8 cellular contexts compared by ENCODE assay signal in the genomic region with DNA sequence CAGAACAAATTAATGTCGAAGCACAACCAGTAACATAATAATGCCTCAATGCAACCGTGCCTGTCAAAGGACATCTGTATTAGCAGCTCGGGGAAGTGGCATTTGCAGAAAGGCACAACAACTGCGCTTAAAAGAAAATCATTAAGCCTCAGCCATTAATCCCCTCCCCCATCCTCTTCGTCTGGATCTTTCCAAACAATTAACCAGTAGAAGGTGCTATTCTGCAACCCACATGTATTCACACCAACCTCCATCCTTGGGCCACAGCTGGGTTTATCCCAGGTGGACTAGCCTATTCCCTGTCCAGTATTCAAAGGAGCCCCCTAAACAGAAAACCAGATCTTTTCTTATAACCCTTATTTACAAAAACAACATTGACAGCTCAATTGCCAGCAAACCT. TPM values are rescaled to one million over a fixed set of nuclear protein-coding genes. Genes with fewer than 3 reads are reported as not detected.
DNase-seq lines count a peak whose midpoint lies in the region; ATAC-seq, FAIRE-seq and TF ChIP-seq lines count a peak whose summit lies in the region.

No MANE protein-coding gene starts in this region.

- H3K27me3 ChIP-seq in left ventricle myocardium inferior (ENCODE audit: low read depth) (no peaks in the 10 kb centered on the region), right atrium auricular region (no peaks in the 10 kb centered on the region), HepG2 (ENCODE audit: control insufficient read depth in 1 of 2, insufficient read depth in 2 of 2, low read length in 2 of 2) (no peaks in the 10 kb centered on the region; a peak in 1 of 5 replicates), vagina (no peaks in the 10 kb centered on the region)

- in situ Hi-C loops in HepG2 (cut with HindIII; ENCODE audit: extremely low pct_ligation_motif_present, low pct_unique_long_range_greater_than_20kb) = no loop called here

- POLR2A ChIA-PET in HepG2 (lab: Yijun Ruan, JAX) = interaction anchor here (1.3 to 3.5 kb wide), 5 partner anchors 34 to 75 kb away, joined by 3 to 18 read pairs (median 4); a partner anchor contains a TSS

- TF ChIP-seq RAD21 in HepG2 (CRISPR knock-in tag; IDR thresholded peaks at IDR 0.05) = no peak

- H3K9me3 ChIP-seq in left ventricle myocardium inferior (replicated peaks) (no peaks in the 10 kb centered on the region), right atrium auricular region (no peaks in the 10 kb centered on the region), HepG2 (ENCODE audit: low read length) (no peaks in the 10 kb centered on the region), vagina (no peaks in the 10 kb centered on the region)

- H3K4me1 ChIP-seq in left ventricle myocardium inferior (peaks cover 63% of the 10 kb centered on the region), right atrium auricular region (peaks cover 0 to 37% of the 10 kb centered on the region in 2 donors), HepG2 (ENCODE audit: insufficient read depth, low read length) (peaks cover 64% of the 10 kb centered on the region), vagina (peaks cover 44% of the 10 kb centered on the region)

- H3K36me3 ChIP-seq in left ventricle myocardium inferior = no peaks in the 10 kb centered on the region
- H3K36me3 ChIP-seq in right atrium auricular region = no peaks in the 10 kb centered on the region
- H3K36me3 ChIP-seq in HepG2 (replicated peaks in 1 of 2; ENCODE audit: control insufficient read depth in 1 of 2, insufficient read depth in 2 of 2, low read length in 2 of 2) = no peaks in the 10 kb centered on the region
- no peaks in the 10 kb centered on the region for H3K36me3 ChIP-seq in vagina

- H3K79me2 ChIP-seq in HepG2 (ENCODE audit: insufficient read depth, low read length) = peaks cover 76% of the 10 kb centered on the region

- no peak for TF ChIP-seq EP300 in HepG2 (IDR thresholded peaks at IDR 0.05; ENCODE audit: low read depth in 2 of 2, low read length in 2 of 2)
- no peak for TF ChIP-seq EP300 in HepG2 (CRISPR knock-in tag; IDR thresholded peaks at IDR 0.05; ENCODE audit: borderline replicate concordance)

- H3K9ac ChIP-seq in HepG2 (ENCODE audit: insufficient read depth, low read depth, low read length) = peak overlapping the region; percentile 20; the same call in 1 of the 2 replicates

- TF ChIP-seq CTCF in left ventricle myocardium inferior (IDR thresholded peaks at IDR 0.05; ENCODE audit: borderline replicate concordance) = peak; percentile 34
- peak in 1 of 2 donors; percentile 40 for TF ChIP-seq CTCF in right atrium auricular region (IDR thresholded peaks at IDR 0.05)
- TF ChIP-seq CTCF in VCaP (conservative IDR thresholded peaks at IDR 0.05) = peak; percentile 47
- TF ChIP-seq CTCF in HepG2 (CRISPR knock-in tag; IDR thresholded peaks at IDR 0.05) = peak; percentile 64
- TF ChIP-seq CTCF in vagina (IDR thresholded peaks at IDR 0.05) = no peak

- H4K20me1 ChIP-seq in HepG2 (ENCODE audit: insufficient read depth, low read length) = peaks cover 39% of the 10 kb centered on the region

- no peak overlapping the region for H3K4me3 ChIP-seq in left ventricle myocardium inferior
- no peak overlapping the region for H3K4me3 ChIP-seq in right atrium auricular region
- H3K4me3 ChIP-seq in HepG2 (replicated peaks in 1 of 3; ENCODE audit: insufficient read depth in 1 of 3, low read depth in 2 of 3, low read length in 3 of 3) = peak overlapping the region; percentile 86 to 95 (median 91); a peak in 5 of 6 replicates
- H3K4me3 ChIP-seq in vagina = no peak overlapping the region

- FAIRE-seq in HepG2 (lab: Jason Lieb, UNC) (no peak), HTR-8/SVneo (lab: Jason Lieb, UNC) (no peak)

- CTCF ChIA-PET in HepG2 (lab: Yijun Ruan, JAX; ENCODE audit: low intra/inter-chr PET ratio, low total read pairs) = interaction anchor here (1.0 kb wide), 1 partner anchor 34 kb away, joined by 4 read pairs; no protein-coding TSS in a partner anchor

- H3K4me2 ChIP-seq in HepG2 (ENCODE audit: low read depth, low read length) = peak overlapping the region; percentile 84

- WGBS in HepG2 (ENCODE audit: low lambda C conversion rate) = 61% methylated on average over 5 of the region's 5 CpGs

- no peak overlapping the region for H2AFZ ChIP-seq in HepG2 (ENCODE audit: low read length)

- no peak for DNase-seq in left ventricle myocardium inferior
- DNase-seq in right atrium auricular region (ENCODE audit: low spot score) = no peak
- DNase-seq in HepG2 (ENCODE audit: low spot score) = no peak
- DNase-seq in vagina (ENCODE audit: extremely low spot score in 2 of 2) = no peak
- no peak for DNase-seq in HTR-8/SVneo (ENCODE audit: insufficient read length, low spot score)
- DNase-seq in NCI-H2107 treated with DMSO at 0.1 percent for 48 hours (lab: John Stamatoyannopoulos, UW; ENCODE audit: unreplicated experiment) = no peak

- H3K27ac ChIP-seq in left ventricle myocardium inferior (replicated peaks) = no peak overlapping the region
- H3K27ac ChIP-seq in right atrium auricular region = peak overlapping the region in 1 of 2 donors; percentile 94
- H3K27ac ChIP-seq in VCaP = peak overlapping the region; percentile 95
- no peak overlapping the region for H3K27ac ChIP-seq in HepG2 (ENCODE audit: extremely low read length, insufficient read depth, low read length)
- H3K27ac ChIP-seq in vagina = peak overlapping the region; percentile 99

- intact Hi-C loops in left ventricle myocardium inferior (cut with micrococcal nuclease) = no loop called here
- intact Hi-C loops in HepG2 (cut with micrococcal nuclease; ENCODE audit: unreplicated experiment) = loop anchor here (5.0 kb wide), 2 partner anchors 42 to 73 kb away; no protein-coding TSS in a partner anchor
- intact Hi-C loops in vagina (cut with DNase I) = no loop called here

- BruUV-seq in HepG2 (replicated peaks; lab: Mats Ljungman, UMichigan) = no TSS peak

- ATAC-seq in HepG2 (no peak), GM21825 (IDR thresholded peaks at IDR 0.05; ENCODE audit: unreplicated experiment) (no peak)

- TF ChIP-seq POLR2A in HepG2 (IDR thresholded peaks at IDR 0.05; ENCODE audit: insufficient read depth in 1 of 2, low read depth in 2 of 2, low read length in 2 of 2) (no peak), vagina (IDR thresholded peaks at IDR 0.05) (no peak)

TF ChIP-seq in HepG2, 621 proteins besides CTCF, POLR2A, EP300 and RAD21 (continues in another document):
- no peak for TF ChIP-seq SSRP1 (CRISPR knock-in tag; IDR thresholded peaks at IDR 0.05)
- 0 out of 2 replicates have a peak, but pooled peaks have one; percentile 13 for TF ChIP-seq NCOA2 (CRISPR knock-in tag; IDR thresholded peaks at IDR 0.05)
- no peak for TF ChIP-seq ZNF672 (CRISPR knock-in tag; IDR thresholded peaks at IDR 0.05)
- TF ChIP-seq, protein P1, sequence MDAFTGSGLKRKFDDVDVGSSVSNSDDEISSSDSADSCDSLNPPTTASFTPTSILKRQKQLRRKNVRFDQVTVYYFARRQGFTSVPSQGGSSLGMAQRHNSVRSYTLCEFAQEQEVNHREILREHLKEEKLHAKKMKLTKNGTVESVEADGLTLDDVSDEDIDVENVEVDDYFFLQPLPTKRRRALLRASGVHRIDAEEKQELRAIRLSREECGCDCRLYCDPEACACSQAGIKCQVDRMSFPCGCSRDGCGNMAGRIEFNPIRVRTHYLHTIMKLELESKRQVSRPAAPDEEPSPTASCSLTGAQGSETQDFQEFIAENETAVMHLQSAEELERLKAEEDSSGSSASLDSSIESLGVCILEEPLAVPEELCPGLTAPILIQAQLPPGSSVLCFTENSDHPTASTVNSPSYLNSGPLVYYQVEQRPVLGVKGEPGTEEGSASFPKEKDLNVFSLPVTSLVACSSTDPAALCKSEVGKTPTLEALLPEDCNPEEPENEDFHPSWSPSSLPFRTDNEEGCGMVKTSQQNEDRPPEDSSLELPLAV (CRISPR knock-in tag; conservative IDR thresholded peaks at IDR 0.05; ENCODE audit: low read depth) = no peak
- TF ChIP-seq, protein P2, sequence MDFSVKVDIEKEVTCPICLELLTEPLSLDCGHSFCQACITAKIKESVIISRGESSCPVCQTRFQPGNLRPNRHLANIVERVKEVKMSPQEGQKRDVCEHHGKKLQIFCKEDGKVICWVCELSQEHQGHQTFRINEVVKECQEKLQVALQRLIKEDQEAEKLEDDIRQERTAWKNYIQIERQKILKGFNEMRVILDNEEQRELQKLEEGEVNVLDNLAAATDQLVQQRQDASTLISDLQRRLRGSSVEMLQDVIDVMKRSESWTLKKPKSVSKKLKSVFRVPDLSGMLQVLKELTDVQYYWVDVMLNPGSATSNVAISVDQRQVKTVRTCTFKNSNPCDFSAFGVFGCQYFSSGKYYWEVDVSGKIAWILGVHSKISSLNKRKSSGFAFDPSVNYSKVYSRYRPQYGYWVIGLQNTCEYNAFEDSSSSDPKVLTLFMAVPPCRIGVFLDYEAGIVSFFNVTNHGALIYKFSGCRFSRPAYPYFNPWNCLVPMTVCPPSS (IDR thresholded peaks at IDR 0.05) = no peak
- TF ChIP-seq GATAD2A (CRISPR knock-in tag; IDR thresholded peaks at IDR 0.05) = peak; percentile 33; the same call in 1 of the 2 replicates

RNA-seq across cellular contexts. Expression of a gene that starts 2.6 kb away (rescaled TPM):
- total RNA-seq in left ventricle myocardium inferior (141 TPM), right atrium auricular region (100 to 1,000 TPM in 1 of 2 donors, 10 to 100 TPM in 1; 99.8 to 125 TPM), HepG2 (2016; rRNA removed; fragmentation: Illumina TruSeq; extraction: Trizol) (18.6 and 21.9 TPM in 2 replicates), vagina (80.3 TPM)
- 254 and 312 TPM in 2 replicates for total RNA-seq in HepG2 (2016; cell fraction: cytosol; rRNA removed; fragmentation: Illumina TruSeq; extraction: Trizol; ENCODE audit: low read depth)
- total RNA-seq in HepG2 (2016; cell fraction: insoluble cytoplasmic fraction; rRNA removed; fragmentation: Illumina TruSeq; extraction: Trizol) = 13.9 and 17.5 TPM in 2 replicates
- total RNA-seq in HepG2 (2016; cell fraction: membrane; rRNA removed; fragmentation: Illumina TruSeq; extraction: Trizol) = 58.9 and 60.2 TPM in 2 replicates
- 39.1 and 43.0 TPM in 2 replicates for total RNA-seq in HepG2 (2016; cell fraction: nucleus; rRNA removed; fragmentation: Illumina TruSeq; extraction: Trizol)
- polyA plus RNA-seq in HepG2 (2011; rRNA removed) = 15.9 and 18.3 TPM in 2 replicates
- 7.2 and 7.4 TPM in 2 replicates for polyA plus RNA-seq in HepG2 (2011; cell fraction: cytosol; rRNA removed)
- polyA plus RNA-seq in HepG2 (2011; cell fraction: nucleus; rRNA removed) = 66.9 and 79.6 TPM in 2 replicates
- polyA plus RNA-seq in HepG2 (2012) = 42.4 and 45.9 TPM in 2 replicates
- 1.7 and 2.2 TPM in 2 replicates for polyA plus RNA-seq in HepG2 (2016; cell fraction: cytosol; fragmentation: Illumina TruSeq; extraction: Trizol; ENCODE audit: low read depth)
- polyA plus RNA-seq in HepG2 (2016; cell fraction: insoluble cytoplasmic fraction; fragmentation: Illumina TruSeq; extraction: Trizol; ENCODE audit: low read depth) = 11.9 and 19.5 TPM in 2 replicates
- polyA plus RNA-seq in HepG2 (2016; cell fraction: membrane; fragmentation: Illumina TruSeq; extraction: Trizol; ENCODE audit: low read depth) = 5.0 and 7.3 TPM in 2 replicates
- polyA plus RNA-seq in HepG2 (2016; cell fraction: nucleus; fragmentation: Illumina TruSeq; extraction: Trizol; ENCODE audit: insufficient read depth, low read depth) = 58.3 and 59.3 TPM in 2 replicates
- polyA minus RNA-seq in HepG2 (2011; rRNA and poly(A)+ RNA removed; ENCODE audit: low replicate concordance) = 39.2 and 98.5 TPM in 2 replicates
- polyA minus RNA-seq in HepG2 (2011; cell fraction: cytosol; rRNA and poly(A)+ RNA removed) = 79.8 and 99.4 TPM in 2 replicates
- polyA minus RNA-seq in HepG2 (2011; cell fraction: nucleus; rRNA and poly(A)+ RNA removed) = 178 and 188 TPM in 2 replicates

Comparison
In these comparisons a context has a peak if more than half of its experiments do, and no peak if none do; other contexts are left out.
1. H3K27ac ChIP-seq: peak in VCaP (single experiment) and vagina (single experiment); none in left ventricle myocardium inferior (single experiment) and HepG2 (single experiment).
2. H3K4me3 ChIP-seq: peak in HepG2 (3 of 3); none in left ventricle myocardium inferior (single experiment), right atrium auricular region (0 of 2) and vagina (0 of 2).
3. CTCF ChIP-seq: peak in left ventricle myocardium inferior (single experiment), VCaP (single experiment) and HepG2 (single experiment); none in vagina (0 of 3).